Comparison of ENCODE assay signal across 8 cellular contexts in genomic region chr19:49473868-49474544, GRCh38. TPM values are rescaled to one million over a fixed set of nuclear protein-coding genes. Genes with fewer than 3 reads are reported as not detected.
DNase-seq lines count a peak whose midpoint lies in the region; ATAC-seq, FAIRE-seq and TF ChIP-seq lines count a peak whose summit lies in the region.

A gene with protein sequence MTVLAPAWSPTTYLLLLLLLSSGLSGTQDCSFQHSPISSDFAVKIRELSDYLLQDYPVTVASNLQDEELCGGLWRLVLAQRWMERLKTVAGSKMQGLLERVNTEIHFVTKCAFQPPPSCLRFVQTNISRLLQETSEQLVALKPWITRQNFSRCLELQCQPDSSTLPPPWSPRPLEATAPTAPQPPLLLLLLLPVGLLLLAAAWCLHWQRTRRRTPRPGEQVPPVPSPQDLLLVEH (plus strand): TSS chr19:49474215. CDS start chr19:49474640, 425 bp downstream.

- FAIRE-seq in RCC 7860 (lab: Jason Lieb, UNC): no peak

- peaks cover 40% of the 10 kb centered on the region for H3K36me3 Mint-ChIP-seq in activated T-helper 17 cell treated with anti-CD3 and anti-CD28 coated beads, Interleukin-2, amount 50 U/mL, for 72 hours (ENCODE audit: low read depth)
- H3K36me3 Mint-ChIP-seq in neural crest cell (ENCODE audit: low read depth): peaks cover 1% of the 10 kb centered on the region

- H3K27ac Mint-ChIP-seq in activated T-helper 17 cell treated with anti-CD3 and anti-CD28 coated beads, Interleukin-2, amount 50 U/mL, for 72 hours: peak within 1 kb of the TSS; percentile 95
- peak within 1 kb of the TSS; percentile 71 for H3K27ac Mint-ChIP-seq in neural crest cell (ENCODE audit: unreplicated experiment)

- no peaks in the 10 kb centered on the region for H3K9me3 Mint-ChIP-seq in activated T-helper 17 cell treated with anti-CD3 and anti-CD28 coated beads, Interleukin-2, amount 50 U/mL, for 72 hours
- no peaks in the 10 kb centered on the region for H3K9me3 Mint-ChIP-seq in neural crest cell

- H3K4me1 Mint-ChIP-seq in activated T-helper 17 cell treated with anti-CD3 and anti-CD28 coated beads, Interleukin-2, amount 50 U/mL, for 72 hours: peaks cover 15% of the 10 kb centered on the region
- peaks cover 14% of the 10 kb centered on the region for H3K4me1 Mint-ChIP-seq in neural crest cell

- H3K27me3 Mint-ChIP-seq in activated T-helper 17 cell treated with anti-CD3 and anti-CD28 coated beads, Interleukin-2, amount 50 U/mL, for 72 hours: no peaks in the 10 kb centered on the region
- peaks cover 25% of the 10 kb centered on the region for H3K27me3 Mint-ChIP-seq in neural crest cell (ENCODE audit: low read depth)

- ATAC-seq in GM19023 (IDR thresholded peaks at IDR 0.05; ENCODE audit: unreplicated experiment): peak; percentile 54
- peak; percentile 52 for ATAC-seq in activated T-helper 17 cell treated with anti-CD3 and anti-CD28 coated beads, Interleukin-2, amount 50 U/mL, for 72 hours (replicated peaks)

- TF ChIP-seq CTCF in fibroblast of the aortic adventitia (IDR thresholded peaks at IDR 0.05; ENCODE audit: insufficient read depth, low read length) (peak; percentile 92), neural crest cell (conservative IDR thresholded peaks at IDR 0.05) (peak; percentile 96)

- H3K4me3 Mint-ChIP-seq in activated T-helper 17 cell treated with anti-CD3 and anti-CD28 coated beads, Interleukin-2, amount 50 U/mL, for 72 hours: peak within 1 kb of the TSS; percentile 98
- H3K4me3 Mint-ChIP-seq in neural crest cell: no peak within 1 kb of the TSS

- peak within 1 kb of the TSS; percentile 72 for H3K4me3 ChIP-seq in fibroblast of the aortic adventitia (ENCODE audit: low read depth, low read length)

- peak; percentile 67 for DNase-seq in Ammon's horn (ENCODE audit: low spot score)
- peak; percentile 78 for DNase-seq in HT1080 (ENCODE audit: low read depth)
- peak; percentile 39 for DNase-seq in RCC 7860 (ENCODE audit: low spot score)
- peak; percentile 77 for DNase-seq in fibroblast of the aortic adventitia (ENCODE audit: low read depth)
- DNase-seq in neural crest cell (ENCODE audit: low read depth, low spot score): peak; percentile 61
- DNase-seq in stromal cell of bone marrow (ENCODE audit: low read depth): peak; percentile 70

RNA-seq across cellular contexts. Expression of the gene that starts here (rescaled TPM):
- total RNA-seq in HT1080 (2014; rRNA removed; shearing (Covaris generic)): 6.8 and 7.3 TPM in 2 replicates
- polyA plus RNA-seq in HT1080 (2015; cell fraction: cytosol; rRNA removed): 7.4 and 7.9 TPM in 2 replicates
- 3.4 and 4.6 TPM in 2 replicates for polyA plus RNA-seq in HT1080 (2015; cell fraction: nucleus; rRNA removed)
- 10 to 100 TPM; 77.2 to 92.8 TPM for total RNA-seq in activated T-helper 17 cell treated with anti-CD3 and anti-CD28 coated beads, Interleukin-2, amount 50 U/mL, for 72 hours
- total RNA-seq in fibroblast of the aortic adventitia (ENCODE audit: low replicate concordance): 3.7 and 5.4 TPM in 2 replicates
- total RNA-seq in neural crest cell: 0.89 and 1.0 TPM in 2 replicates

Comparison
In these comparisons a context has a peak if more than half of its experiments do, and no peak if none do; other contexts are left out.
1. Peak in every context shown above with its lines: DNase-seq, ATAC-seq and H3K4me3 ChIP-seq.